ENCODE assay signal across 1 cellular context in the genomic region with DNA sequence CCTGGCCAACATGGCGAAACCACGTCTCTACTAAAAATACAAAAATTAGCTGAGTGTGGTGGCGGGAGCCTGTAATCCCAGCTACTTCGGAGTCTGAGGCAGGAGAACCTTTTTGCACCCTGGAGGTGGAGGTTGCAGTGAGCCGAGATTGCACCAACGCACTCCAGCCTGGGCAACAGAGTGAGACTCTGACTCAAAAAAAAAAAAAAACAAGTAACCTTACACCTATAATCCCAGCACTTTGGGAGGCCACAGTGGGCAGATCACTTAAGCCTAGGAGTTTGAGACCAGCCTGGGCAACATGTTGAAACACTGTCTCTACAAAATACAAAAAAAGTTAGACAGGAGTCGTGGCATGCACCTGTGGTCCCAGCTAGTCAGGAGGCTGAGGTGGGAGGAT. TPM values are rescaled to one million over a fixed set of nuclear protein-coding genes. Genes with fewer than 3 reads are reported as not detected.
"Had no signal": no experiment of that assay in that cellular context is flagged by ENCODE, and none has a peak within 500 bp of the region (broad histone marks: within the 10 kb centered on the region; RNA-seq: fewer than 3 reads in every experiment).

No MANE protein-coding gene starts in this region.

RNA-seq across cellular contexts. Expression of a gene that starts 51.2 kb away (rescaled TPM):
- total RNA-seq: G401 had no signal
